In genomic region chr2:234341332-234341985, GRCh38 we compare ENCODE assay signal across 16 cellular contexts.
A peak's percentile ranks its signal among the peaks of the same experiment; 100 is the strongest.
DNase-seq lines count a peak whose midpoint lies in the region; ATAC-seq and TF ChIP-seq lines count a peak whose summit lies in the region.
"Had no signal": no experiment of that assay in that cellular context is flagged by ENCODE, and none has a peak within 500 bp of the region (broad histone marks: within the 10 kb centered on the region; RNA-seq: fewer than 3 reads in every experiment).

No MANE protein-coding gene starts in this region.

- peaks cover 4% of the 10 kb centered on the region; the same call in 1 of the 2 replicates for H3K4me1 Mint-ChIP-seq in WTC11

- no peak overlapping the region for H3K4me3 Mint-ChIP-seq in WTC11
- H3K4me3 Mint-ChIP-seq: CD8-positive, alpha-beta memory T cell had no signal

- no peaks in the 10 kb centered on the region; the same call in 1 of the 2 replicates for H3K27me3 Mint-ChIP-seq in WTC11 (ENCODE audit: low read depth)

- H3K4me3 ChIP-seq in AG10803 (ENCODE audit: low read length) = 0 out of 2 replicates have a peak overlapping the region, but pooled peaks have one; percentile 8
- H3K4me3 ChIP-seq: BLaER1, SK-N-MC had no signal

- DNase-seq in AG10803 (ENCODE audit: low read depth) (peak; percentile 97), ELR (ENCODE audit: low read depth) (peak; percentile 14), WTC11 (ENCODE audit: low spot score) (no peak), fibroblast of peridontal ligament (ENCODE audit: extremely low read depth) (peak; percentile 49)
- DNase-seq: CD8-positive, alpha-beta memory T cell; KG1; NCI-H1092; NCI-H1694; NCI-H345; NCI-H526 treated with DMSO at 0.1 percent for 48 hours had no signal

- H3K9me3 Mint-ChIP-seq in WTC11 = no peaks in the 10 kb centered on the region

- no peak overlapping the region for H3K27ac Mint-ChIP-seq in WTC11

- POLR2A ChIA-PET in WTC11 (lab: Charles Lee) = interaction anchor here (0.5 kb wide), 1 partner anchor 95 kb away, joined by 3 read pairs; no protein-coding TSS in a partner anchor

- no peaks in the 10 kb centered on the region for H3K36me3 Mint-ChIP-seq in WTC11

- TF ChIP-seq CTCF in AG10803 (conservative IDR thresholded peaks at IDR 0.05; ENCODE audit: low read length) (no peak), WTC11 (IDR thresholded peaks at IDR 0.05) (no peak)

- 0 out of 2 replicates have a peak, but pooled peaks have one; percentile 39 for ATAC-seq in WTC11
- ATAC-seq in GM21367 (IDR thresholded peaks at IDR 0.05; ENCODE audit: unreplicated experiment) = no peak
- ATAC-seq in GM18868 (IDR thresholded peaks at IDR 0.05; ENCODE audit: unreplicated experiment) = no peak
- ATAC-seq in GM21825 (IDR thresholded peaks at IDR 0.05; ENCODE audit: unreplicated experiment) = no peak
- ATAC-seq: HCT116 had no signal

- CTCF ChIA-PET in WTC11 (lab: Charles Lee) = no interaction called here

TF ChIP-seq in WTC11, 78 proteins besides CTCF, POLR2A, EP300 and RAD21:
- TF ChIP-seq ATF6 (CRISPR knock-in tag; IDR thresholded peaks at IDR 0.05) (no peak), NR3C1 (CRISPR knock-in tag; conservative IDR thresholded peaks at IDR 0.05; ENCODE audit: low read depth) (no peak), USF2 (CRISPR knock-in tag; IDR thresholded peaks at IDR 0.05) (peak; percentile 68)
- TF ChIP-seq, protein P1, sequence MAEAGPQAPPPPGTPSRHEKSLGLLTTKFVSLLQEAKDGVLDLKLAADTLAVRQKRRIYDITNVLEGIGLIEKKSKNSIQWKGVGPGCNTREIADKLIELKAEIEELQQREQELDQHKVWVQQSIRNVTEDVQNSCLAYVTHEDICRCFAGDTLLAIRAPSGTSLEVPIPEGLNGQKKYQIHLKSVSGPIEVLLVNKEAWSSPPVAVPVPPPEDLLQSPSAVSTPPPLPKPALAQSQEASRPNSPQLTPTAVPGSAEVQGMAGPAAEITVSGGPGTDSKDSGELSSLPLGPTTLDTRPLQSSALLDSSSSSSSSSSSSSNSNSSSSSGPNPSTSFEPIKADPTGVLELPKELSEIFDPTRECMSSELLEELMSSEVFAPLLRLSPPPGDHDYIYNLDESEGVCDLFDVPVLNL (CRISPR knock-in tag; IDR thresholded peaks at IDR 0.05; ENCODE audit: borderline replicate concordance, low read depth) = no peak
